8 cellular contexts compared by ENCODE assay signal in genomic region chr16:85612191-85612800, GRCh38. TPM values are rescaled to one million over a fixed set of nuclear protein-coding genes. Genes with fewer than 3 reads are reported as not detected.
DNase-seq lines count a peak whose midpoint lies in the region; ATAC-seq, FAIRE-seq and TF ChIP-seq lines count a peak whose summit lies in the region.

No MANE protein-coding gene starts in this region.

- H3K4me3 Mint-ChIP-seq in stimulated activated memory B cell treated with anti-CD40 and anti-IgM and Interleukin-4, amounts not matched to agents 10 μg/mL and 1 μg/mL and 100 μg/mL, for 72 hours: peak overlapping the region; percentile 85

- TF ChIP-seq CTCF in mammary epithelial cell (conservative IDR thresholded peaks at IDR 0.05 in 1 of 2, IDR thresholded peaks at IDR 0.05 in 1 of 2; ENCODE audit: extremely low read depth in 1 of 2, insufficient read depth in 1 of 2, low read depth in 1 of 2, low read length in 2 of 2) (no peak), kidney (IDR thresholded peaks at IDR 0.05; ENCODE audit: borderline replicate concordance, extremely low read depth, insufficient read depth) (no peak)

- ATAC-seq in stimulated activated memory B cell treated with anti-CD40 and anti-IgM and Interleukin-4, amounts not matched to agents 10 μg/mL and 1 μg/mL and 100 μg/mL, for 72 hours: peak; percentile 2
- ATAC-seq in HG03439 (IDR thresholded peaks at IDR 0.05; ENCODE audit: unreplicated experiment) (no peak), HG03280 (IDR thresholded peaks at IDR 0.05; ENCODE audit: unreplicated experiment) (no peak)

- H3K79me2 ChIP-seq in mammary epithelial cell (ENCODE audit: insufficient read depth, low read length): no peaks in the 10 kb centered on the region

- H3K27me3 Mint-ChIP-seq in stimulated activated memory B cell treated with anti-CD40 and anti-IgM and Interleukin-4, amounts not matched to agents 10 μg/mL and 1 μg/mL and 100 μg/mL, for 72 hours: no peaks in the 10 kb centered on the region

- CTCF ChIA-PET in mammary epithelial cell (lab: Charles Lee; ENCODE audit: low non-redundant PET): interaction anchor here (0.7 kb wide), 1 partner anchor 105 kb away, joined by 7 read pairs; no protein-coding TSS in a partner anchor

- H3K4me1 Mint-ChIP-seq in stimulated activated memory B cell treated with anti-CD40 and anti-IgM and Interleukin-4, amounts not matched to agents 10 μg/mL and 1 μg/mL and 100 μg/mL, for 72 hours: peaks cover 60% of the 10 kb centered on the region

- peaks cover 16% of the 10 kb centered on the region for H3K27me3 ChIP-seq in HUES64 (ENCODE audit: insufficient read depth, low read length)
- no peaks in the 10 kb centered on the region for H3K27me3 ChIP-seq in mammary epithelial cell (ENCODE audit: insufficient read depth, low read length)

- H3K4me2 ChIP-seq in mammary epithelial cell (ENCODE audit: insufficient read depth, low read depth, low read length): peak overlapping the region; percentile 97

- dilution Hi-C loops in mammary epithelial cell (cut with HindIII; ENCODE audit: low sequenced_read_pairs): no loop called here

- peak overlapping the region; percentile 46 for H3K27ac Mint-ChIP-seq in stimulated activated memory B cell treated with anti-CD40 and anti-IgM and Interleukin-4, amounts not matched to agents 10 μg/mL and 1 μg/mL and 100 μg/mL, for 72 hours

- DNase-seq in DMS79 (lab: John Stamatoyannopoulos, UW) (peak; percentile 27), SHP77 (lab: John Stamatoyannopoulos, UW) (peak; percentile 80 to 82), mammary epithelial cell (peak; percentile 88), kidney (peak; percentile 96)

- H3K9ac ChIP-seq in HUES64 (ENCODE audit: low read depth, low read length) (peak overlapping the region; percentile 59; the same call in 1 of the 2 replicates), mammary epithelial cell (ENCODE audit: insufficient read depth, low read length) (peak overlapping the region; percentile 12), kidney (ENCODE audit: low read length in 2 of 2) (peak overlapping the region; percentile 6 to 80)

- 0 out of 2 replicates have a peak, but pooled peaks cover 4% of the 10 kb centered on the region for H3K36me3 ChIP-seq in HUES64 (ENCODE audit: insufficient read depth, low read length)
- H3K36me3 ChIP-seq in mammary epithelial cell (ENCODE audit: insufficient read depth, low read length): no peaks in the 10 kb centered on the region
- H3K36me3 ChIP-seq in kidney (ENCODE audit: control insufficient read depth in 1 of 2, insufficient read depth in 2 of 2, low read length in 2 of 2): no peaks in the 10 kb centered on the region

- H3K9me3 ChIP-seq in HUES64 (ENCODE audit: insufficient read depth, low read depth, low read length) (no peaks in the 10 kb centered on the region), mammary epithelial cell (replicated peaks; ENCODE audit: insufficient read depth, low read length) (no peaks in the 10 kb centered on the region), kidney (ENCODE audit: control insufficient read depth in 1 of 2, low read length in 2 of 2) (no peaks in the 10 kb centered on the region)

- peak overlapping the region; percentile 80 for H3K4me3 ChIP-seq in HUES64 (ENCODE audit: low read length)
- H3K4me3 ChIP-seq in mammary epithelial cell (replicated peaks in 1 of 3; ENCODE audit: insufficient read depth in 1 of 3, low read depth in 2 of 3, low read length in 3 of 3): peak overlapping the region; percentile 45 to 76 (median 55)
- H3K4me3 ChIP-seq in kidney (ENCODE audit: low read length in 2 of 2): peak overlapping the region; percentile 58 to 64

- H3K4me1 ChIP-seq in HUES64 (ENCODE audit: insufficient read depth, low read length) (peaks cover 44% of the 10 kb centered on the region), mammary epithelial cell (ENCODE audit: insufficient read depth, low read length) (peaks cover 48% of the 10 kb centered on the region), kidney (ENCODE audit: control insufficient read depth in 1 of 2, insufficient read depth in 1 of 2, low read depth in 1 of 2, low read length in 2 of 2) (peaks cover 31 to 52% of the 10 kb centered on the region in 2 donors)

- FAIRE-seq in kidney (lab: Jason Lieb, UNC): no peak

- no peaks in the 10 kb centered on the region for H4K20me1 ChIP-seq in mammary epithelial cell (ENCODE audit: insufficient read depth, low read length)

- no peaks in the 10 kb centered on the region for H3K36me3 Mint-ChIP-seq in stimulated activated memory B cell treated with anti-CD40 and anti-IgM and Interleukin-4, amounts not matched to agents 10 μg/mL and 1 μg/mL and 100 μg/mL, for 72 hours

- peak overlapping the region; percentile 77 for H2AFZ ChIP-seq in mammary epithelial cell (ENCODE audit: low read depth, low read length)

- in situ Hi-C loops in mammary epithelial cell (cut with MboI; ENCODE audit: low sequenced_read_pairs in 2 of 2): loop anchor here (25.0 kb wide), 3 partner anchors 300 to 475 kb away; no protein-coding TSS in a partner anchor

- WGBS in HUES64: under 1% methylated on average over 25 of the region's 38 CpGs
- WGBS in mammary epithelial cell (ENCODE audit: low coverage, missing lambda C conversion rate): 6% methylated on average over 3 of the region's 38 CpGs

- H3K27ac ChIP-seq in HUES64 (ENCODE audit: low read depth, low read length) (peak overlapping the region; percentile 96; the same call in 1 of the 2 replicates), mammary epithelial cell (ENCODE audit: insufficient read depth, low read depth, low read length) (peak overlapping the region; percentile 75), kidney (ENCODE audit: low read depth in 2 of 2, low read length in 2 of 2) (peak overlapping the region; percentile 92 to 96)

- BruUV-seq in mammary epithelial cell (replicated peaks; lab: Mats Ljungman, UMichigan): TSS peak; percentile 68

- intact Hi-C loops in mammary epithelial cell (cut with micrococcal nuclease): loop anchor here (1.0 to 5.0 kb wide), 2 partner anchors 140 to 217 kb away; partner anchors contain the start of gene C16orf74
- intact Hi-C loops in kidney (cut with DNase I): no loop called here

- H3K9me3 Mint-ChIP-seq in stimulated activated memory B cell treated with anti-CD40 and anti-IgM and Interleukin-4, amounts not matched to agents 10 μg/mL and 1 μg/mL and 100 μg/mL, for 72 hours: no peaks in the 10 kb centered on the region

RNA-seq across cellular contexts. Expression of gene GSE1, which starts 0.8 kb away (rescaled TPM):
- polyA plus RNA-seq in HUES64 (2013, experiment 1 of 2): 33.4 TPM
- 32.2 TPM for polyA plus RNA-seq in HUES64 (2013, experiment 2 of 2)
- 10 to 100 TPM; 19.3 to 24.3 TPM for total RNA-seq in mammary epithelial cell
- polyA plus RNA-seq in mammary epithelial cell: 5.2 TPM
- 8.5 TPM for polyA minus RNA-seq in mammary epithelial cell
- total RNA-seq in kidney: 92.8 TPM
- 9.5 TPM for polyA plus RNA-seq in kidney (ENCODE audit: insufficient read depth, low read depth, low replicate concordance)

Comparison
In these comparisons a context has a peak if more than half of its experiments do, and no peak if none do; other contexts are left out.
1. DNase-seq: peak in every context shown above with its lines; median percentile 96 in kidney; 88 in mammary epithelial cell; 81 in SHP77; 27 in DMS79.